ENCODE assay signal across 8 cellular contexts in the genomic region with DNA sequence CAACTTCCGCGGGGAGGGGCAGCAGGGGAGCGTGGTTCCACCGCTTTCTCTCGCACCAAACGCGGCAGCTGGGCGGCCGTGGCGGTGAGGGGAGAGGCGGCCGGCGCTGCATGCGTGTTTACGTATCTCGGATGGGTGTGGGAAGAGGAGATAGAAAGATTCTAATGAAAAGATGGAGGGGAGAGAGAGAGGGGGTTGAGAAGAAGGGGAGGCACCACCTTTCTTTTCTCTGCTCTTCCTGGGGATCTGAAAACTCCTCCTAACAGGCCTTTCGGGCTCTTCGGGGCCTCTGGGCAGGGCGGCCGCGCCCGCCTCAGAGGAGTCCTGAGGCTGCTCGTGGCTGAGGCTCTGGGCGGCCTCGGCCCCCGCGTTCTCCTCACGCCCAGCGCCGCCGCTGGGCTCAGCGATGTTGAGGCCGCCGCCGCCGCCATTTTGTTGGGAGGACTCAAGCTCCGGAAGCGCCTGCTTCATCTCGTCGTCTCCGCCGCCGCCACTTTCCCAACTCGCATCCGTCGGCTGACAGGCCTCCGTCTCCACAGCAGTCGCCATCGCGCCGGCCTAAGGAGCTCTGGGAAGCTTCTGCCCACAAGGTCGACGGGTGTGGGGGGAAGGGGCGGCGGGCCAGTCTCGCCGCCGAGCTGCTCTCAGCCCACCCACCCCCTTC. TPM values are rescaled to one million over a fixed set of nuclear protein-coding genes. Genes with fewer than 3 reads are reported as not detected.
DNase-seq lines count a peak whose midpoint lies in the region; ATAC-seq and TF ChIP-seq lines count a peak whose summit lies in the region.

No MANE protein-coding gene starts in this region.

- H3K4me3 Mint-ChIP-seq in activated CD4-positive, alpha-beta memory T cell treated with anti-CD3 and anti-CD28 coated beads, Interleukin-2, amount 10 ng/mL, durations not matched to agents 7 days and 5 days, result peak overlapping the region; percentile 98

- H3K4me3 ChIP-seq in AG10803 (ENCODE audit: low read length) (peak overlapping the region; percentile 79), duodenal mucosa (ENCODE audit: low read depth in 1 of 2, low read length in 2 of 2) (peak overlapping the region; percentile 91 to 92), lower lobe of right lung (peak overlapping the region; percentile 83)

- H3K27ac Mint-ChIP-seq in activated CD4-positive, alpha-beta memory T cell treated with anti-CD3 and anti-CD28 coated beads, Interleukin-2, amount 10 ng/mL, durations not matched to agents 7 days and 5 days, result peak overlapping the region; percentile 97

- H3K36me3 ChIP-seq in duodenal mucosa (ENCODE audit: control insufficient read depth in 1 of 2, insufficient read depth in 2 of 2, low read length in 2 of 2), result no peaks in the 10 kb centered on the region
- no peaks in the 10 kb centered on the region for H3K36me3 ChIP-seq in lower lobe of right lung

- peaks cover 48% of the 10 kb centered on the region for H3K36me3 Mint-ChIP-seq in activated CD4-positive, alpha-beta memory T cell treated with anti-CD3 and anti-CD28 coated beads, Interleukin-2, amount 10 ng/mL, durations not matched to agents 7 days and 5 days (ENCODE audit: low read depth)

- H3K9me3 Mint-ChIP-seq in activated CD4-positive, alpha-beta memory T cell treated with anti-CD3 and anti-CD28 coated beads, Interleukin-2, amount 10 ng/mL, durations not matched to agents 7 days and 5 days, result peaks cover 7% of the 10 kb centered on the region

- DNase-seq in AG10803 (ENCODE audit: low read depth) (peak; percentile 75), NCI-H748 treated with DMSO at 0.1 percent for 48 hours (lab: John Stamatoyannopoulos, UW) (peak; percentile 39), lower lobe of right lung (peak; percentile 86)
- peak; percentile 80 for DNase-seq in activated CD4-positive, alpha-beta memory T cell treated with anti-CD3 and anti-CD28 coated beads, Interleukin-2, amount 10 ng/mL, durations not matched to agents 7 days and 5 days
- DNase-seq in stimulated activated CD4-positive, alpha-beta T cell treated with anti-CD3 and anti-CD28 coated beads, TNF-alpha, amount 100 ng/mL, for 1 hour (ENCODE audit: low read depth in 3 of 3, low spot score in 1 of 3), result peak in 2 of 3 donors; percentile 47 to 58

- peak; percentile 71 for ATAC-seq in GM19035 (IDR thresholded peaks at IDR 0.05; ENCODE audit: unreplicated experiment)
- peak; percentile 62 for ATAC-seq in HG03342 (IDR thresholded peaks at IDR 0.05; ENCODE audit: unreplicated experiment)
- ATAC-seq in lower lobe of right lung, result peak; percentile 90 to 91

- intact Hi-C loops in lower lobe of right lung (cut with DNase I), result no loop called here

- POLR2A ChIA-PET in activated CD4-positive, alpha-beta memory T cell treated with anti-CD3 and anti-CD28 coated beads, Interleukin-2, amount 10 ng/mL, durations not matched to agents 7 days and 5 days (lab: Charles Lee), result interaction anchor here (0.6 to 2.6 kb wide), 29 partner anchors 9 to 874 kb away, joined by 3 to 80 read pairs (median 5); a partner anchor contains a TSS

- H3K27me3 ChIP-seq in duodenal mucosa (ENCODE audit: control insufficient read depth in 1 of 2, insufficient read depth in 2 of 2, low read length in 2 of 2) (no peaks in the 10 kb centered on the region), lower lobe of right lung (ENCODE audit: low read depth) (no peaks in the 10 kb centered on the region)

- H3K27me3 Mint-ChIP-seq in activated CD4-positive, alpha-beta memory T cell treated with anti-CD3 and anti-CD28 coated beads, Interleukin-2, amount 10 ng/mL, durations not matched to agents 7 days and 5 days, result no peaks in the 10 kb centered on the region

- H3K9ac ChIP-seq in duodenal mucosa (ENCODE audit: low read depth in 1 of 2, low read length in 2 of 2), result peak overlapping the region; percentile 91 to 92

- H3K27ac ChIP-seq in duodenal mucosa (ENCODE audit: low read depth, low read length) (peak overlapping the region; percentile 99), lower lobe of right lung (peak overlapping the region; percentile 99)

- H3K4me1 Mint-ChIP-seq in activated CD4-positive, alpha-beta memory T cell treated with anti-CD3 and anti-CD28 coated beads, Interleukin-2, amount 10 ng/mL, durations not matched to agents 7 days and 5 days, result peaks cover 50% of the 10 kb centered on the region

- TF ChIP-seq CTCF in AG10803 (conservative IDR thresholded peaks at IDR 0.05; ENCODE audit: low read length) (no peak), lower lobe of right lung (IDR thresholded peaks at IDR 0.05) (no peak)

- H3K4me1 ChIP-seq in duodenal mucosa (ENCODE audit: control insufficient read depth in 1 of 2, insufficient read depth in 2 of 2, low read length in 2 of 2), result peaks cover 15 to 18% of the 10 kb centered on the region in 2 donors
- H3K4me1 ChIP-seq in lower lobe of right lung, result peaks cover 28% of the 10 kb centered on the region

- H3K9me3 ChIP-seq in duodenal mucosa (ENCODE audit: control insufficient read depth in 1 of 2, low read length in 2 of 2) (no peaks in the 10 kb centered on the region), lower lobe of right lung (no peaks in the 10 kb centered on the region)

- CTCF ChIA-PET in activated CD4-positive, alpha-beta memory T cell treated with anti-CD3 and anti-CD28 coated beads, Interleukin-2, amount 10 ng/mL, durations not matched to agents 7 days and 5 days (lab: Charles Lee), result interaction anchor here (0.6 to 2.0 kb wide), 8 partner anchors 9 to 313 kb away, joined by 3 to 16 read pairs (median 6); no protein-coding TSS in a partner anchor

RNA-seq across cellular contexts. Expression of a gene that starts 0.5 kb away (rescaled TPM):
- total RNA-seq in activated CD4-positive, alpha-beta memory T cell treated with anti-CD3 and anti-CD28 coated beads, Interleukin-2, amount 10 ng/mL, durations not matched to agents 7 days and 5 days, result 10 to 100 TPM; 71.6 to 75.6 TPM
- total RNA-seq in lower lobe of right lung, result 69.7 TPM

Comparison
In these comparisons a context has a peak if more than half of its experiments do, and no peak if none do; other contexts are left out.
1. Peak in every context shown above with its lines: DNase-seq, ATAC-seq, H3K4me3 ChIP-seq and H3K27ac ChIP-seq.